Comparison of ENCODE assay signal across 8 cellular contexts in genomic region chr20:20052074-20052970, GRCh38. TPM values are rescaled to one million over a fixed set of nuclear protein-coding genes. Genes with fewer than 3 reads are reported as not detected.
DNase-seq lines count a peak whose midpoint lies in the region; ATAC-seq and TF ChIP-seq lines count a peak whose summit lies in the region.

CFAP61 (plus strand) TSS chr20:20052532; CDS start chr20:20056654, 4,122 bp downstream.
CRNKL1 (minus strand) TSS chr20:20052466; CDS start chr20:20052342, 124 bp downstream.

- peak within 1 kb of the TSS; percentile 99 for H3K27ac Mint-ChIP-seq in activated naive CD4-positive, alpha-beta T cell treated with anti-CD3 and anti-CD28 coated beads, Interleukin-2, amount 50 U/mL, for 24 hours

- peak; percentile 98 for DNase-seq in GM06990 (ENCODE audit: extremely low read depth, insufficient read length)
- DNase-seq in NB4 (ENCODE audit: low read depth): peak; percentile 98
- peak; percentile 96 for DNase-seq in SK-N-DZ (ENCODE audit: low spot score)
- DNase-seq in germinal center (ENCODE audit: low spot score): peak; percentile 96
- DNase-seq in substantia nigra (lab: John Stamatoyannopoulos, UW): peak; percentile 77 to 99 (median 93)

- H3K27me3 ChIP-seq in GM06990 (replicated peaks; ENCODE audit: control insufficient read depth, insufficient read depth, low read length): no peaks in the 10 kb centered on the region
- H3K27me3 ChIP-seq in neutrophil: no peaks in the 10 kb centered on the region

- H3K27ac ChIP-seq in neutrophil (peak within 1 kb of the TSS; percentile 95), substantia nigra (ENCODE audit: low read depth, low read length, poor library complexity, severe bottlenecking) (peak within 1 kb of the TSS; percentile 83)

- H3K4me3 ChIP-seq in GM06990 (replicated peaks; ENCODE audit: low read depth, low read length) (peak within 1 kb of the TSS; percentile 89), NB4 (ENCODE audit: low read depth, low read length) (peak within 1 kb of the TSS; percentile 96), neutrophil (ENCODE audit: low read depth in 1 of 2, low read length in 1 of 2) (peak within 1 kb of the TSS; percentile 78 to 91)

- H3K36me3 Mint-ChIP-seq in activated naive CD4-positive, alpha-beta T cell treated with anti-CD3 and anti-CD28 coated beads, Interleukin-2, amount 50 U/mL, for 24 hours: peaks cover 9% of the 10 kb centered on the region

- peaks cover 33 to 34% of the 10 kb centered on the region in 2 experiments for H3K4me1 ChIP-seq in neutrophil (ENCODE audit: control insufficient read depth in 1 of 2, insufficient read depth in 1 of 2, low read depth in 1 of 2, low read length in 1 of 2)

- H3K4me1 Mint-ChIP-seq in activated naive CD4-positive, alpha-beta T cell treated with anti-CD3 and anti-CD28 coated beads, Interleukin-2, amount 50 U/mL, for 24 hours: peaks cover 21% of the 10 kb centered on the region

- TF ChIP-seq POLR2A in NB4 (IDR thresholded peaks at IDR 0.05; ENCODE audit: extremely low read depth, insufficient read length): peak; percentile 44

- H3K27me3 Mint-ChIP-seq in activated naive CD4-positive, alpha-beta T cell treated with anti-CD3 and anti-CD28 coated beads, Interleukin-2, amount 50 U/mL, for 24 hours: peaks cover 1% of the 10 kb centered on the region

- ATAC-seq in HG02571 (IDR thresholded peaks at IDR 0.05; ENCODE audit: unreplicated experiment): peak; percentile 92

- TF ChIP-seq CTCF in GM06990 (IDR thresholded peaks at IDR 0.05; ENCODE audit: insufficient read depth, low read length, poor library complexity, severe bottlenecking): no peak
- TF ChIP-seq CTCF in NB4 (IDR thresholded peaks at IDR 0.05; ENCODE audit: low read depth, low read length): no peak
- TF ChIP-seq CTCF in neutrophil (IDR thresholded peaks at IDR 0.05): peak; percentile 69

- peak within 1 kb of the TSS; percentile 99 for H3K4me3 Mint-ChIP-seq in activated naive CD4-positive, alpha-beta T cell treated with anti-CD3 and anti-CD28 coated beads, Interleukin-2, amount 50 U/mL, for 24 hours

- H3K9me3 Mint-ChIP-seq in activated naive CD4-positive, alpha-beta T cell treated with anti-CD3 and anti-CD28 coated beads, Interleukin-2, amount 50 U/mL, for 24 hours: no peaks in the 10 kb centered on the region

- H3K36me3 ChIP-seq in GM06990 (ENCODE audit: control insufficient read depth, insufficient read depth, low read length): peaks cover 2% of the 10 kb centered on the region; the same call in 1 of the 2 replicates
- H3K36me3 ChIP-seq in neutrophil: peaks cover 37% of the 10 kb centered on the region

- no peaks in the 10 kb centered on the region for H3K9me3 ChIP-seq in neutrophil

RNA-seq across cellular contexts. Expression of gene CFAP61, which starts in this region (rescaled TPM):
- polyA plus RNA-seq in SK-N-DZ (2014; cell fraction: cytosol; rRNA removed): 0.90 and 1.8 TPM in 2 replicates
- polyA plus RNA-seq in SK-N-DZ (2014; cell fraction: nucleus; rRNA removed): 0.18 TPM in 1 of 2 replicates, not detected in the other

RNA-seq across cellular contexts. Expression of gene CRNKL1, which starts in this region (rescaled TPM):
- polyA plus RNA-seq in SK-N-DZ (2014; cell fraction: cytosol; rRNA removed): 35.6 and 37.3 TPM in 2 replicates
- 18.2 and 19.3 TPM in 2 replicates for polyA plus RNA-seq in SK-N-DZ (2014; cell fraction: nucleus; rRNA removed)

Comparison
In these comparisons a context has a peak if more than half of its experiments do, and no peak if none do; other contexts are left out.
1. Peak in every context shown above with its lines: DNase-seq, ATAC-seq, H3K4me3 ChIP-seq and H3K27ac ChIP-seq.